ENCODE assay signal across 10 cellular contexts in the genomic region with DNA sequence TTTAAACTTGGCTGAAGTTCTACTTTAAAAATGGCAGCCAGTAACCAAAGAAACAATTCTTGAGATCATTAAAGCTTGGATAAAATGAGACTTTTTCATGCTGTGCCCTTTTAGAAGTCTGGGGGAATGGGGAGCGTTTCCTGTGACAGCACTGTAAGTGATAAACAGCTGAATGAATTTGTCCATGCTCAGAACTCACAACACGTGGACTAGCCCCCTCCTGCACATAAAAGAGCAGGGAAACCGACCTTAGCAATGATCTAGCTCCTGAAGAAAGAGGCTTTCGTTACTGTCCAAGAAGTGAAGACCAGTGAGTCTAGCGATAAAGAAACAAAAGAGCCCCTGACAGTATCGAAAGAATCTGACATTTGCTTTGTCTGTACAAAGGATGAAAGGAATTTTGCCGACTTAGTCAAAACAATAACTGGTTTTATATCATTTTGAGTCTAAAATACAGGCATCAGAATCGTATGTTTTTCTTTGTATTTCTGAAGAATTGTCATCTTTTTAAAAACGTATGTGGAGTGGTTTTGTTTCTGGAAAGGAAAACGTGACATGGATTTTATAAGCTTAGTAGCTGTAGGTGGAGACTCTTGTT.
DNase-seq lines count a peak whose midpoint lies in the region; ATAC-seq and TF ChIP-seq lines count a peak whose summit lies in the region.
"Had no signal": no experiment of that assay in that cellular context is flagged by ENCODE, and none has a peak within 500 bp of the region (broad histone marks: within the 10 kb centered on the region; RNA-seq: fewer than 3 reads in every experiment).

No MANE protein-coding gene starts in this region.

- H3K18ac ChIP-seq in mesenchymal stem cell (ENCODE audit: low read depth in 1 of 2, low read length in 2 of 2): no peak overlapping the region

- no peak for TF ChIP-seq CTCF in HFFc6 (IDR thresholded peaks at IDR 0.05)
- no peak for TF ChIP-seq CTCF in CD8-positive, alpha-beta T cell (IDR thresholded peaks at IDR 0.05)

- H3K36me3 ChIP-seq in mesenchymal stem cell (ENCODE audit: control insufficient read depth in 1 of 2, insufficient read depth in 2 of 2, low read depth in 1 of 2, low read length in 2 of 2): no peaks in the 10 kb centered on the region
- no peaks in the 10 kb centered on the region for H3K36me3 ChIP-seq in CD8-positive, alpha-beta T cell (ENCODE audit: insufficient read depth, low read length)
- H3K36me3 ChIP-seq: neutrophil had no signal

- POLR2A ChIA-PET in CD8-positive, alpha-beta T cell (lab: Charles Lee): no interaction called here

- H3K4me3 ChIP-seq in mesenchymal stem cell (ENCODE audit: insufficient read depth in 1 of 2, low read depth in 1 of 2, low read length in 2 of 2): peak overlapping the region in 1 of 2 experiments; percentile 70
- H3K4me3 ChIP-seq in CD8-positive, alpha-beta T cell (ENCODE audit: low read depth, low read length): no peak overlapping the region

- H3K27ac ChIP-seq in mesenchymal stem cell (ENCODE audit: low read length, poor library complexity, severe bottlenecking): no peak overlapping the region
- H3K27ac ChIP-seq in CD8-positive, alpha-beta T cell (ENCODE audit: low read depth, low read length): no peak overlapping the region
- H3K27ac ChIP-seq: neutrophil had no signal

- H4K8ac ChIP-seq in mesenchymal stem cell (ENCODE audit: low read length): no peak overlapping the region

- 78% methylated on average over 10 of the region's 10 CpGs for WGBS in mesenchymal stem cell

- intact Hi-C loops in CD8-positive, alpha-beta T cell (cut with DNase I, micrococcal nuclease): no loop called here

- H2BK5ac ChIP-seq in mesenchymal stem cell (ENCODE audit: low read depth, low read length, poor library complexity, severe bottlenecking): no peak overlapping the region

- no peak overlapping the region for H4K91ac ChIP-seq in mesenchymal stem cell (ENCODE audit: low read length)

- H2AK5ac ChIP-seq in mesenchymal stem cell (ENCODE audit: low read length, severe bottlenecking): no peak overlapping the region

- peaks cover 22% of the 10 kb centered on the region for H3K79me1 ChIP-seq in mesenchymal stem cell (replicated peaks; ENCODE audit: low read length, poor library complexity, severe bottlenecking)

- H3K27me3 Mint-ChIP-seq in HFFc6 (ENCODE audit: insufficient read depth): no peaks in the 10 kb centered on the region
- H3K27me3 Mint-ChIP-seq in activated T-helper 17 cell treated with anti-CD3 and anti-CD28 coated beads, Interleukin-2, amount 50 U/mL, for 72 hours: no peaks in the 10 kb centered on the region
- no peaks in the 10 kb centered on the region for H3K27me3 Mint-ChIP-seq in CD8-positive, alpha-beta T cell (ENCODE audit: low read depth)

- H3K14ac ChIP-seq in mesenchymal stem cell (ENCODE audit: low read length in 2 of 2): no peak overlapping the region

- peak; percentile 21 for DNase-seq in A172 (ENCODE audit: low spot score)
- DNase-seq in HFFc6: no peak
- DNase-seq in mesenchymal stem cell: no peak
- no peak for DNase-seq in CD8-positive, alpha-beta T cell

- peaks cover 68% of the 10 kb centered on the region for H3K4me1 Mint-ChIP-seq in HFFc6 (ENCODE audit: low read depth)
- H3K4me1 Mint-ChIP-seq in activated T-helper 17 cell treated with anti-CD3 and anti-CD28 coated beads, Interleukin-2, amount 50 U/mL, for 72 hours: peaks cover 35% of the 10 kb centered on the region
- peaks cover 10% of the 10 kb centered on the region for H3K4me1 Mint-ChIP-seq in CD8-positive, alpha-beta T cell (ENCODE audit: low read depth)

- peak overlapping the region; percentile 93 for H3K4me3 Mint-ChIP-seq in HFFc6
- peak overlapping the region; percentile 69 for H3K4me3 Mint-ChIP-seq in activated T-helper 17 cell treated with anti-CD3 and anti-CD28 coated beads, Interleukin-2, amount 50 U/mL, for 72 hours
- no peak overlapping the region for H3K4me3 Mint-ChIP-seq in CD8-positive, alpha-beta T cell
- H3K4me3 Mint-ChIP-seq: stimulated activated effector memory CD8-positive, alpha-beta T cell treated with anti-CD3 and anti-CD28 coated beads, Interleukin-12 subunit alpha, Interleukin-12 subunit beta, amount 100 ng/mL, for 72 hours had no signal

- no peak overlapping the region for H2AFZ ChIP-seq in mesenchymal stem cell (ENCODE audit: low read depth, low read length)

- no peak overlapping the region for H2BK15ac ChIP-seq in mesenchymal stem cell (ENCODE audit: low read depth, poor library complexity, severe bottlenecking)

- H3K4me2 ChIP-seq in mesenchymal stem cell (ENCODE audit: low read length, poor library complexity, severe bottlenecking): no peak overlapping the region

- H3K4ac ChIP-seq in mesenchymal stem cell (ENCODE audit: low read depth in 1 of 2, low read length in 2 of 2): no peak overlapping the region

- no peak overlapping the region for H2BK120ac ChIP-seq in mesenchymal stem cell (ENCODE audit: low read depth, low read length)

- CTCF ChIA-PET in CD8-positive, alpha-beta T cell (lab: Charles Lee): no interaction called here

- H3K23ac ChIP-seq in mesenchymal stem cell (ENCODE audit: low read length in 2 of 2): no peak overlapping the region

- H3K27me3 ChIP-seq in mesenchymal stem cell (ENCODE audit: control insufficient read depth in 1 of 2, insufficient read depth in 1 of 2, low read length in 2 of 2): no peaks in the 10 kb centered on the region
- no peaks in the 10 kb centered on the region for H3K27me3 ChIP-seq in CD8-positive, alpha-beta T cell (ENCODE audit: insufficient read depth, low read length)
- H3K27me3 ChIP-seq: neutrophil had no signal

- no peaks in the 10 kb centered on the region for H3K9me3 Mint-ChIP-seq in HFFc6
- no peaks in the 10 kb centered on the region for H3K9me3 Mint-ChIP-seq in activated T-helper 17 cell treated with anti-CD3 and anti-CD28 coated beads, Interleukin-2, amount 50 U/mL, for 72 hours
- H3K9me3 Mint-ChIP-seq in CD8-positive, alpha-beta T cell: no peaks in the 10 kb centered on the region
- H3K9me3 Mint-ChIP-seq: stimulated activated effector memory CD8-positive, alpha-beta T cell treated with anti-CD3 and anti-CD28 coated beads, Interleukin-12 subunit alpha, Interleukin-12 subunit beta, amount 100 ng/mL, for 72 hours had no signal

- no peaks in the 10 kb centered on the region for H3K4me1 ChIP-seq in mesenchymal stem cell (ENCODE audit: control insufficient read depth, insufficient read depth, low read depth, low read length)
- H3K4me1 ChIP-seq in CD8-positive, alpha-beta T cell (ENCODE audit: insufficient read depth, low read length): no peaks in the 10 kb centered on the region

- H3K9ac ChIP-seq in mesenchymal stem cell (ENCODE audit: low read length): peak overlapping the region; percentile 75

- 0 out of 2 replicates have a peak, but pooled peaks cover 4% of the 10 kb centered on the region for H3K36me3 Mint-ChIP-seq in HFFc6 (ENCODE audit: low read depth)
- no peaks in the 10 kb centered on the region for H3K36me3 Mint-ChIP-seq in activated T-helper 17 cell treated with anti-CD3 and anti-CD28 coated beads, Interleukin-2, amount 50 U/mL, for 72 hours (ENCODE audit: low read depth)
- no peaks in the 10 kb centered on the region for H3K36me3 Mint-ChIP-seq in CD8-positive, alpha-beta T cell
- H3K36me3 Mint-ChIP-seq: stimulated activated effector memory CD8-positive, alpha-beta T cell treated with anti-CD3 and anti-CD28 coated beads, Interleukin-12 subunit alpha, Interleukin-12 subunit beta, amount 100 ng/mL, for 72 hours had no signal

- ATAC-seq in activated T-helper 17 cell treated with anti-CD3 and anti-CD28 coated beads, Interleukin-2, amount 50 U/mL, for 72 hours (replicated peaks): no peak
- ATAC-seq in GM19035 (IDR thresholded peaks at IDR 0.05; ENCODE audit: unreplicated experiment) (no peak), GM18520 (IDR thresholded peaks at IDR 0.05; ENCODE audit: unreplicated experiment) (no peak), HG03196 (IDR thresholded peaks at IDR 0.05; ENCODE audit: unreplicated experiment) (no peak)
- ATAC-seq in CD8-positive, alpha-beta T cell: no peak
- ATAC-seq: stimulated activated effector memory CD8-positive, alpha-beta T cell treated with anti-CD3 and anti-CD28 coated beads, Interleukin-12 subunit alpha, Interleukin-12 subunit beta, amount 100 ng/mL, for 72 hours had no signal

- H3K9me3 ChIP-seq in mesenchymal stem cell (ENCODE audit: control insufficient read depth, low read length): no peaks in the 10 kb centered on the region
- H3K9me3 ChIP-seq in CD8-positive, alpha-beta T cell (ENCODE audit: low read length): no peaks in the 10 kb centered on the region
- H3K9me3 ChIP-seq: neutrophil had no signal

- H3K27ac Mint-ChIP-seq in HFFc6: peak overlapping the region; percentile 85
- H3K27ac Mint-ChIP-seq in activated T-helper 17 cell treated with anti-CD3 and anti-CD28 coated beads, Interleukin-2, amount 50 U/mL, for 72 hours: peak overlapping the region; percentile 47
- H3K27ac Mint-ChIP-seq in CD8-positive, alpha-beta T cell: no peak overlapping the region
- H3K27ac Mint-ChIP-seq: stimulated activated effector memory CD8-positive, alpha-beta T cell treated with anti-CD3 and anti-CD28 coated beads, Interleukin-12 subunit alpha, Interleukin-12 subunit beta, amount 100 ng/mL, for 72 hours had no signal

- no peak overlapping the region for H2BK12ac ChIP-seq in mesenchymal stem cell (ENCODE audit: low read length in 2 of 2)
